Comparison of ENCODE assay signal across 9 cellular contexts in the genomic region with DNA sequence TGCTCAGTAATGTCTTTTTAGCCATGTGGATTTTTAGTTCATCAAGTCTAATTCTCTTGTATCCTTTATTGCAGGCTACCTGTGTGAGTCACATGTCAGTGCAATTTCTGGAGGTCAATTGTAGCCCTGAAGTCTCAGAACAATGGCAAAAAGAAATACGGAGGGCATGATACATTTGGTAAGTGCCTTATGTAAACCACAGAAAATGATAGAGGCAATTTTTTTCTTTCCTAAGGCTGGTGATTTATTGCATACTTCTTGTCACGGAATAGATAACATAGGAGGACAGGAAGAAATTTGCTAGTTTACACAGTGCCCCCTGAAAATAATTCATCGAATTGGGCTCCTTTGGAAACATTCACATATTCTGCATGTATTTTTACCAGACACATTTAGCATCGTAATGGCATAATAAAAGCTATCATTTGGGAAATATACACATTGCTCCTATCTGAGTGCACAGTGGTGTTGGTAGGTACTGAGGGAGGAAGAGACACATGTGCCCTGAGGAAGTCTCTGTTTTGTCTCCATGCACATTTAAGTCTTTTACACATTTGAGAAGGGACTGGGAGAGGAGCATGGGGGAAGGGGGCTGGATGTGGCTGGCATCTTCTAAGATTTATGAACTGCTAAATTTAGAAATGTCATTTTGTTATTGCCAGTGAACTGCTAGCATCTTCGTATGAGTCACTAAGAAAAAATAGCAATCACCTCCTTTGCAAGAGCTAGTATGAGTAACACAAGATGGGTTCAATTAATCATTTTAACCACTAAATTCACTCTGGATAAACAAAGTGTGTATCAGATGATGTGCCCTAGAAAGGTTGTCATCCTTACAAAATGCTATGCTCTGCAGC.
DNase-seq lines count a peak whose midpoint lies in the region; ATAC-seq, FAIRE-seq and TF ChIP-seq lines count a peak whose summit lies in the region.
"Had no signal": no experiment of that assay in that cellular context is flagged by ENCODE, and none has a peak within 500 bp of the region (broad histone marks: within the 10 kb centered on the region; RNA-seq: fewer than 3 reads in every experiment).

No MANE protein-coding gene starts in this region.

- no peaks in the 10 kb centered on the region for H3K9me3 ChIP-seq in A549

- H3K4me1 ChIP-seq in A549, result peaks cover 3% of the 10 kb centered on the region; the same call in 1 of the 3 replicates

- no peak for TF ChIP-seq POLR2A in A549 (IDR thresholded peaks at IDR 0.05; ENCODE audit: low read length)

- CTCF ChIA-PET in A549 (lab: Yijun Ruan, JAX), result interaction anchor here (0.8 kb wide), 1 partner anchor 173 kb away, joined by 3 read pairs; no protein-coding TSS in a partner anchor

- DNase-seq in A549 (ENCODE audit: low read depth in 1 of 2, low spot score in 1 of 2), result peak in 1 of 2 experiments; percentile 2
- peak; percentile 89 for DNase-seq in HCEC 1CT
- peak; percentile 72 for DNase-seq in OCI-M1 (lab: John Stamatoyannopoulos, UW)
- DNase-seq in fibroblast of the aortic adventitia (ENCODE audit: low read depth), result peak; percentile 78
- no peak for DNase-seq in C1 segment of cervical spinal cord (lab: John Stamatoyannopoulos, UW)
- DNase-seq in central memory CD4-positive, alpha-beta T cell, result no peak
- DNase-seq in iPS-NIHi11 (ENCODE audit: low spot score), result no peak
- DNase-seq: CD8-positive, alpha-beta memory T cell had no signal

- TF ChIP-seq CTCF in A549 (IDR thresholded peaks at IDR 0.05) (no peak), fibroblast of the aortic adventitia (IDR thresholded peaks at IDR 0.05; ENCODE audit: insufficient read depth, low read length) (no peak)

- TF ChIP-seq RAD21 in A549 (conservative IDR thresholded peaks at IDR 0.05 in 1 of 2, IDR thresholded peaks at IDR 0.05 in 1 of 2), result no peak

- FAIRE-seq in A549 (lab: Jason Lieb, UNC), result no peak

- TF ChIP-seq EP300 in A549 (IDR thresholded peaks at IDR 0.05), result no peak

- peak overlapping the region; percentile 26; the same call in 1 of the 3 replicates for H3K4me2 ChIP-seq in A549

- peak; percentile 21 to 72; a peak in 4 of 6 replicates for ATAC-seq in A549
- ATAC-seq in HG02973 (IDR thresholded peaks at IDR 0.05; ENCODE audit: unreplicated experiment), result no peak

- no peak overlapping the region for H3K4me3 ChIP-seq in A549
- H3K4me3 ChIP-seq in fibroblast of the aortic adventitia (ENCODE audit: low read depth, low read length), result no peak overlapping the region

- POLR2A ChIA-PET in A549 (lab: Yijun Ruan, JAX), result no interaction called here

- no peak overlapping the region for H3K27ac ChIP-seq in A549

- WGBS in A549 (ENCODE audit: missing lambda C conversion rate), result 26% methylated on average over 5 of the region's 5 CpGs

TF ChIP-seq in A549, 52 proteins besides CTCF, POLR2A, EP300 and RAD21:
- no peak for TF ChIP-seq CHD4 (IDR thresholded peaks at IDR 0.05; ENCODE audit: borderline replicate concordance)
- TF ChIP-seq, protein P1, sequence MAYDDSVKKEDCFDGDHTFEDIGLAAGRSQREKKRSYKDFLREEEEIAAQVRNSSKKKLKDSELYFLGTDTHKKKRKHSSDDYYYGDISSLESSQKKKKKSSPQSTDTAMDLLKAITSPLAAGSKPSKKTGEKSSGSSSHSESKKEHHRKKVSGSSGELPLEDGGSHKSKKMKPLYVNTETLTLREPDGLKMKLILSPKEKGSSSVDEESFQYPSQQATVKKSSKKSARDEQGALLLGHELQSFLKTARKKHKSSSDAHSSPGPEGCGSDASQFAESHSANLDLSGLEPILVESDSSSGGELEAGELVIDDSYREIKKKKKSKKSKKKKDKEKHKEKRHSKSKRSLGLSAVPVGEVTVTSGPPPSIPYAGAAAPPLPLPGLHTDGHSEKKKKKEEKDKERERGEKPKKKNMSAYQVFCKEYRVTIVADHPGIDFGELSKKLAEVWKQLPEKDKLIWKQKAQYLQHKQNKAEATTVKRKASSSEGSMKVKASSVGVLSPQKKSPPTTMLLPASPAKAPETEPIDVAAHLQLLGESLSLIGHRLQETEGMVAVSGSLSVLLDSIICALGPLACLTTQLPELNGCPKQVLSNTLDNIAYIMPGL (CRISPR knock-in tag; IDR thresholded peaks at IDR 0.05; ENCODE audit: borderline replicate concordance), result no peak
- TF ChIP-seq FOSL2 (IDR thresholded peaks at IDR 0.05), result 0 out of 2 replicates have a peak, but pooled peaks have one; percentile 16
- no peak for TF ChIP-seq FOSL2 (CRISPR knock-in tag; IDR thresholded peaks at IDR 0.05)

Comparison
In these comparisons a context has a peak if more than half of its experiments do, and no peak if none do; other contexts are left out.
1. DNase-seq: peak in HCEC 1CT (single experiment), OCI-M1 (single experiment) and fibroblast of the aortic adventitia (single experiment); none in C1 segment of cervical spinal cord (0 of 14), central memory CD4-positive, alpha-beta T cell (single experiment) and iPS-NIHi11 (single experiment).